8 cellular contexts compared by ENCODE assay signal in the genomic region with DNA sequence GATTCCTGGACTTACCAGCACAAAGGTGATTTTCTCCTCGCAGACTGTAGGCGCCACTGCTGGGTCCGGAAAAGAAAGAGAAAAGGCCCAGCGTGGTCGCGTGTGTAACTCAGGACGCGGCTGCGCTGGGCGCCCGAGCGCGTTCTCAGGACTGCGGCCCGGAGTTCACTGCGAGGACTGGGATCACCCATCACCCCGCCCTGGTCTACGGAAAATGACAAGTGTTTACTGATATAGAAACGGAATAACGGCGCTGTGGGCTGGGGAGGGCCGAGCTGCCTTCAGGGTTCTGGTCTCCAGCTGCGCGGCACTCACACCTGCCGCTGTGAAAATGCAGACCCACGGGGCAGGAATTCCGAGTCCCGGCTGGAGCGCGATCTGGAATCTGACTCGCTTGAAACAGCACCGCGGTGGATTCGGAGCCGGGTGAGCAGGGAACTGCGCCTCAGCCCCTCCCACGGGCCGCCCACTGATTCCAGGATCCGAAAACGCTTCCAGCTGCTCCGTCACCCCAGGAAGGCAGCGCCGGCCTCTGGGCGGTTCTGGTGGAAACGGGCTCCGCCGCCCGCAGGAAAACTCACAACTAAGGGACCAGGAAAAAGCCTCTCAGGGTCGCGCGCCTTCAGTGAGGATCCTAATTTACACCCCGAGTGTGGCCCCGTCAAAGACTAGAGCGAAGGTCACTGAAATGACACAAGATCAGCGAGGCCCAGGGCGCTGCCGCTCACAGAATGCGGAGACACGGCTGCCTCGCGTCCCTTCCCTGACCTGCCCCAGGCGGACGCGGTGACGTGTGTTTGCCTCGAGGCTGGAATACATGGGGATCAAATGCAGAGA. TPM values are rescaled to one million over a fixed set of nuclear protein-coding genes. Genes with fewer than 3 reads are reported as not detected.
DNase-seq lines count a peak whose midpoint lies in the region; ATAC-seq and TF ChIP-seq lines count a peak whose summit lies in the region.

No MANE protein-coding gene starts in this region.

- peak overlapping the region; percentile 69 for H3K4me3 Mint-ChIP-seq in activated naive CD4-positive, alpha-beta T cell treated with anti-CD3 and anti-CD28 coated beads, Interleukin-2, amount 10 ng/mL, durations not matched to agents 7 days and 5 days
- peak overlapping the region; percentile 83 for H3K4me3 Mint-ChIP-seq in nephron progenitor cell

- CTCF ChIA-PET in A673 (lab: Charles Lee), result no interaction called here
- CTCF ChIA-PET in IMR-90 (lab: Yijun Ruan, JAX), result interaction anchor here (1.0 kb wide), 1 partner anchor 12 kb away, joined by 3 read pairs; no protein-coding TSS in a partner anchor
- CTCF ChIA-PET in activated naive CD4-positive, alpha-beta T cell treated with anti-CD3 and anti-CD28 coated beads, Interleukin-2, amount 10 ng/mL, durations not matched to agents 7 days and 5 days (lab: Charles Lee), result interaction anchor here (0.9 to 1.8 kb wide), 9 partner anchors 8 to 129 kb away, joined by 3 to 10 read pairs (median 3); no protein-coding TSS in a partner anchor

- no peaks in the 10 kb centered on the region; a peak in 1 of 4 replicates for H3K79me1 ChIP-seq in IMR-90 (ENCODE audit: low read depth in 1 of 2, low read length in 2 of 2)

- peak overlapping the region; percentile 13 to 83; a peak in 2 of 4 replicates for H4K8ac ChIP-seq in IMR-90 (ENCODE audit: low read depth in 2 of 2, low read length in 2 of 2)

- POLR2A ChIA-PET in A673 (lab: Charles Lee; ENCODE audit: low non-redundant PET) (no interaction called here), IMR-90 (lab: Charles Lee; ENCODE audit: unreplicated experiment) (no interaction called here)

- TF ChIP-seq CTCF in A673 (conservative IDR thresholded peaks at IDR 0.05; ENCODE audit: low read depth, low read length) (peak; percentile 41), IMR-90 (conservative IDR thresholded peaks at IDR 0.05; ENCODE audit: low read depth, low read length) (peak; percentile 43), nephron progenitor cell (IDR thresholded peaks at IDR 0.05) (no peak)

- dilution Hi-C loops in IMR-90 (cut with HindIII; ENCODE audit: low sequenced_read_pairs, unreplicated experiment), result no loop called here

- H3K36me3 ChIP-seq in A673 (ENCODE audit: insufficient read depth, low read length, poor library complexity, severe bottlenecking) (no peaks in the 10 kb centered on the region), IMR-90 (ENCODE audit: control insufficient read depth, insufficient read depth, low read length) (no peaks in the 10 kb centered on the region)

- peaks cover 78% of the 10 kb centered on the region for H3K27me3 Mint-ChIP-seq in activated naive CD4-positive, alpha-beta T cell treated with anti-CD3 and anti-CD28 coated beads, Interleukin-2, amount 10 ng/mL, durations not matched to agents 7 days and 5 days
- peaks cover 66% of the 10 kb centered on the region for H3K27me3 Mint-ChIP-seq in nephron progenitor cell (ENCODE audit: low read depth, poor library complexity)

- H3K9ac ChIP-seq in IMR-90 (ENCODE audit: low read depth, low read length), result peak overlapping the region; percentile 66

- ATAC-seq in GM18519 (IDR thresholded peaks at IDR 0.05; ENCODE audit: low FRiP score, unreplicated experiment), result peak; percentile 51
- ATAC-seq in IMR-90 (ENCODE audit: low read depth), result peak; percentile 96

- peak overlapping the region; percentile 49 for H3K4me3 ChIP-seq in A673 (ENCODE audit: low read depth, low read length, poor library complexity, severe bottlenecking)
- peak overlapping the region; percentile 60 for H3K4me3 ChIP-seq in IMR-90 (ENCODE audit: insufficient read depth, low read depth, low read length)

- no peaks in the 10 kb centered on the region for H4K20me1 ChIP-seq in IMR-90 (ENCODE audit: insufficient read depth, low read length)

- H4K5ac ChIP-seq in IMR-90 (ENCODE audit: low read depth, low read length), result peak overlapping the region; percentile 75; the same call in 1 of the 2 replicates

- intact Hi-C loops in A673 (cut with micrococcal nuclease; ENCODE audit: unreplicated experiment) (loop anchor here (2.0 kb wide), 1 partner anchor 24 kb away; no protein-coding TSS in a partner anchor), IMR-90 (cut with micrococcal nuclease) (loop anchor here (1.0 kb wide), 1 partner anchor 51 kb away; no protein-coding TSS in a partner anchor)

- H3K9me3 ChIP-seq in A673 (ENCODE audit: low read depth, low read length, poor library complexity, severe bottlenecking), result no peaks in the 10 kb centered on the region
- H3K9me3 ChIP-seq in IMR-90 (ENCODE audit: control insufficient read depth, insufficient read depth, low read length), result no peaks in the 10 kb centered on the region

- DNase-seq in A673 (ENCODE audit: low spot score) (peak; percentile 75), IMR-90 (peak; percentile 72), SHP77 treated with DMSO at 0.1 percent for 48 hours (lab: John Stamatoyannopoulos, UW) (peak; percentile 57), foreskin melanocyte (peak; percentile 59), nephron progenitor cell (peak; percentile 75)
- peak; percentile 74 for DNase-seq in activated naive CD4-positive, alpha-beta T cell treated with anti-CD3 and anti-CD28 coated beads, Interleukin-2, amount 10 ng/mL, durations not matched to agents 7 days and 5 days

- no peaks in the 10 kb centered on the region for H3K9me3 Mint-ChIP-seq in activated naive CD4-positive, alpha-beta T cell treated with anti-CD3 and anti-CD28 coated beads, Interleukin-2, amount 10 ng/mL, durations not matched to agents 7 days and 5 days
- peaks cover 4% of the 10 kb centered on the region for H3K9me3 Mint-ChIP-seq in nephron progenitor cell

- peaks cover 52% of the 10 kb centered on the region for H3K4me1 Mint-ChIP-seq in activated naive CD4-positive, alpha-beta T cell treated with anti-CD3 and anti-CD28 coated beads, Interleukin-2, amount 10 ng/mL, durations not matched to agents 7 days and 5 days
- peaks cover 33% of the 10 kb centered on the region for H3K4me1 Mint-ChIP-seq in nephron progenitor cell

- H2BK15ac ChIP-seq in IMR-90 (ENCODE audit: low read depth, low read length), result no peak overlapping the region; the same call in 2 of the 3 replicates

- H3K27ac ChIP-seq in A673 (ENCODE audit: low read depth, low read length, poor library complexity, severe bottlenecking), result peak overlapping the region; percentile 9
- H3K27ac ChIP-seq in IMR-90 (ENCODE audit: insufficient read depth, low read length), result peak overlapping the region; percentile 58
- peak overlapping the region; percentile 56 for H3K27ac ChIP-seq in temporal lobe (ENCODE audit: low read depth, low read length)

- TF ChIP-seq POLR2A in IMR-90 (IDR thresholded peaks at IDR 0.05; ENCODE audit: low read depth, low read length), result peak; percentile 67; the same call in 1 of the 2 replicates

- in situ Hi-C loops in IMR-90 (cut with MboI; ENCODE audit: low sequenced_read_pairs), result no loop called here

- H2AK9ac ChIP-seq in IMR-90 (replicated peaks; ENCODE audit: low read depth, low read length, poor library complexity), result peak overlapping the region; percentile 29

- H3K4me1 ChIP-seq in A673 (ENCODE audit: insufficient read depth, low read length, poor library complexity, severe bottlenecking) (no peaks in the 10 kb centered on the region), IMR-90 (ENCODE audit: control insufficient read depth, insufficient read depth, low read length) (no peaks in the 10 kb centered on the region; the same call in 1 of the 2 replicates)

- H2BK5ac ChIP-seq in IMR-90 (ENCODE audit: low read depth, low read length, poor library complexity, severe bottlenecking), result peak overlapping the region; percentile 18

- peak overlapping the region; percentile 97 for H2AFZ ChIP-seq in IMR-90 (replicated peaks; ENCODE audit: low read length, poor library complexity)

- peak overlapping the region; percentile 83; the same call in 1 of the 2 replicates for H4K91ac ChIP-seq in IMR-90 (ENCODE audit: insufficient read depth, low read depth, low read length)

- peak overlapping the region; percentile 85 for H3K4me2 ChIP-seq in IMR-90 (ENCODE audit: low read depth, low read length)

- H2AK5ac ChIP-seq in IMR-90 (ENCODE audit: low read depth, low read length), result no peak overlapping the region

- H3K9me1 ChIP-seq in IMR-90 (ENCODE audit: insufficient read depth, low read length), result peaks cover 2% of the 10 kb centered on the region; the same call in 1 of the 2 replicates

- no peak overlapping the region for H2BK20ac ChIP-seq in IMR-90 (ENCODE audit: low read depth, low read length)

- H3K36me3 Mint-ChIP-seq in activated naive CD4-positive, alpha-beta T cell treated with anti-CD3 and anti-CD28 coated beads, Interleukin-2, amount 10 ng/mL, durations not matched to agents 7 days and 5 days, result peaks cover 2% of the 10 kb centered on the region
- H3K36me3 Mint-ChIP-seq in nephron progenitor cell (ENCODE audit: low read depth), result no peaks in the 10 kb centered on the region

- H3K27me3 ChIP-seq in A673 (replicated peaks; ENCODE audit: insufficient read depth, low read depth, low read length, poor library complexity) (no peaks in the 10 kb centered on the region), IMR-90 (ENCODE audit: control insufficient read depth, insufficient read depth, low read length) (peaks cover 17% of the 10 kb centered on the region)

- H3K23ac ChIP-seq in IMR-90 (ENCODE audit: low read depth, low read length), result peak overlapping the region; percentile 90; the same call in 1 of the 2 replicates

- peak overlapping the region; percentile 32; the same call in 1 of the 2 replicates for H3K18ac ChIP-seq in IMR-90 (ENCODE audit: low read depth, low read length)

- H2BK120ac ChIP-seq in IMR-90 (ENCODE audit: low read depth, low read length), result peak overlapping the region; percentile 87

- H3K27ac Mint-ChIP-seq in activated naive CD4-positive, alpha-beta T cell treated with anti-CD3 and anti-CD28 coated beads, Interleukin-2, amount 10 ng/mL, durations not matched to agents 7 days and 5 days, result no peak overlapping the region
- no peak overlapping the region for H3K27ac Mint-ChIP-seq in nephron progenitor cell

- BruUV-seq in A673 (replicated peaks; lab: Mats Ljungman, UMichigan) (no TSS peak), IMR-90 (replicated peaks; lab: Mats Ljungman, UMichigan) (no TSS peak)

- peak overlapping the region; percentile 68; the same call in 1 of the 2 replicates for H3K4ac ChIP-seq in IMR-90 (ENCODE audit: low read depth, low read length)

- no peak overlapping the region for H3K14ac ChIP-seq in IMR-90 (replicated peaks; ENCODE audit: low read depth, low read length)

- H3K56ac ChIP-seq in IMR-90 (ENCODE audit: extremely low read depth, insufficient read depth, low read length), result no peak overlapping the region

- TF ChIP-seq RAD21 in IMR-90 (IDR thresholded peaks at IDR 0.05; ENCODE audit: low read length), result peak; percentile 36; the same call in 1 of the 2 replicates

- WGBS in IMR-90 (ENCODE audit: extremely low coverage in 2 of 2, insufficient read length in 1 of 2), 2 experiments, result 5% methylated on average over 19 of the region's 66 CpGs; no CpG with 5 or more reads in 1 of the 2 experiments

TF ChIP-seq in IMR-90, 13 proteins besides CTCF, POLR2A, EP300 and RAD21 (continues in another document):
- TF ChIP-seq MAFK (IDR thresholded peaks at IDR 0.05; ENCODE audit: low read depth, low read length), result no peak

RNA-seq across cellular contexts. Expression of gene HLA-A, which starts 34.5 kb away (rescaled TPM):
- total RNA-seq in A673 (2021) (190 TPM in 2 replicates), IMR-90 (2012; rRNA removed) (76.4 and 94.5 TPM in 2 replicates), temporal lobe (43.5 TPM)
- polyA plus RNA-seq in IMR-90 (2012; rRNA removed), result 218 and 239 TPM in 2 replicates
- polyA plus RNA-seq in IMR-90 (2012; cell fraction: cytosol; rRNA removed), result 418 and 434 TPM in 2 replicates
- 176 and 182 TPM in 2 replicates for polyA plus RNA-seq in IMR-90 (2012; cell fraction: nucleus; rRNA removed; ENCODE audit: low replicate concordance)

Comparison
In these comparisons a context has a peak if more than half of its experiments do, and no peak if none do; other contexts are left out.
1. Peak in every context shown above with its lines: DNase-seq, ATAC-seq, H3K4me3 ChIP-seq and H3K27ac ChIP-seq.